9 cellular contexts compared by ENCODE assay signal in the genomic region with DNA sequence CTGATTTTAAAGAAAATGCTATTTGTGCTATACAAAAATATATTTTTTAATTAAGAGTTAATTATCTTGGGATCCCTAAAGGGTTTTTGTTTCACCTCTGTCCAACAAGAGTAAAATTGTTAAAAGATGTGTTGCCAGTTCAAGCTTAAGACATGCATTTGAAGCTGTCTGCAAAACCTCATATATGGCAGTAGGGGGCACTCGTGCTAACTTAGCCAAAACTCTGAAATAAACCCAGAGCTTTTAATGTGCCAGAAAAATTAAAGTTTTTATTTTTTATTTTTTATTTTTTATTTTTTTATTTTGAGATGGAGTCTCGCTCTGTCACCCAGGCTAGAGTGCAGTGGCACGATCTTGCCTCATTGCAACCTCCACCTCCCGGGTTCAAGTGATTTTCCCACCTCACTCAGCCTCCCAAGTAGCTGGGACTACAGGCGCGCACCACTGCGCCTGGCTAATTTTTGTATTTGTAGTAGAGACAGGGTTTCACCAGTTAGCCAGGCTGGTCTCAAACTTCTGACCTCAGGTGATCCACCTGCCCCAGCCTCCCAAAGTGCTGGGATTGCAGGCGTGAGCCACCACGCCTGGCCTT. TPM values are rescaled to one million over a fixed set of nuclear protein-coding genes. Genes with fewer than 3 reads are reported as not detected.
DNase-seq lines count a peak whose midpoint lies in the region; ATAC-seq, FAIRE-seq and TF ChIP-seq lines count a peak whose summit lies in the region.
"Not testable (repeated sequence)": the region's sequence is repeated elsewhere in the genome, so short reads cannot be mapped to it uniquely, and the experiment has no call there.
"Had no signal": no experiment of that assay in that cellular context is flagged by ENCODE, and none has a peak within 500 bp of the region (broad histone marks: within the 10 kb centered on the region; RNA-seq: fewer than 3 reads in every experiment).

No MANE protein-coding gene starts in this region.

- H3K27ac ChIP-seq in DOHH2 (ENCODE audit: low read depth, low read length), result not testable (repeated sequence)

- H3K9me3 ChIP-seq in DOHH2 (ENCODE audit: control insufficient read depth, insufficient read depth, low read length), result not testable (repeated sequence)

- H3K79me2 ChIP-seq in DOHH2 (ENCODE audit: control insufficient read depth, low read length), result not testable (repeated sequence)

- not testable (repeated sequence) for H3F3A ChIP-seq in DOHH2 (ENCODE audit: control insufficient read depth, insufficient read depth)

- ATAC-seq in GM21717 (IDR thresholded peaks at IDR 0.05; ENCODE audit: unreplicated experiment) (peak; percentile 72), memory B cell (ENCODE audit: low read depth) (peak; percentile 64)

- not testable (repeated sequence) for H3K4me3 ChIP-seq in DOHH2 (ENCODE audit: low read length); fibroblast of pulmonary artery (replicated peaks; ENCODE audit: low read depth, low read length)

- H3K4me1 Mint-ChIP-seq in memory B cell, result not testable (repeated sequence)

- not testable (repeated sequence) for H3K4me3 Mint-ChIP-seq in memory B cell

- H3K36me3 Mint-ChIP-seq in memory B cell, result peaks cover 29% of the 10 kb centered on the region

- not testable (repeated sequence) for FAIRE-seq in urothelium cell line (lab: Jason Lieb, UNC)

- H3K27me3 ChIP-seq in DOHH2 (ENCODE audit: control insufficient read depth, low read length), result not testable (repeated sequence)

- H3K36me3 ChIP-seq in DOHH2 (ENCODE audit: control insufficient read depth, low read length), result peaks cover 94% of the 10 kb centered on the region

- not testable (repeated sequence) for H4K20me1 ChIP-seq in DOHH2 (ENCODE audit: control insufficient read depth, insufficient read depth, low read depth, low read length)

- not testable (repeated sequence) for H3K27me3 Mint-ChIP-seq in memory B cell

- not testable (repeated sequence) for H3K4me2 ChIP-seq in DOHH2 (ENCODE audit: low read length)

- not testable (repeated sequence) for H3K9me3 Mint-ChIP-seq in memory B cell

- H3K27ac Mint-ChIP-seq in memory B cell, result not testable (repeated sequence)

- not testable (repeated sequence) for H3K4me1 ChIP-seq in DOHH2 (ENCODE audit: control insufficient read depth, low read length)

- peak; percentile 38 for DNase-seq in HT-29 (ENCODE audit: low spot score)
- DNase-seq in NOMO-1 treated with DMSO at 0.1 percent for 48 hours (lab: John Stamatoyannopoulos, UW; ENCODE audit: unreplicated experiment), result peak; percentile 44
- DNase-seq in amniotic epithelial cell (ENCODE audit: low read depth), result peak; percentile 49
- DNase-seq in fibroblast of pulmonary artery (ENCODE audit: low read depth), result peak; percentile 67
- DNase-seq in memory B cell (ENCODE audit: low spot score in 2 of 2), result peak in 1 of 2 donors; percentile 18
- peak; percentile 31 for DNase-seq in urothelium cell line (ENCODE audit: low spot score)

- TF ChIP-seq CTCF in DOHH2 (IDR thresholded peaks at IDR 0.05; ENCODE audit: low read depth, low read length, poor library complexity, severe bottlenecking) (peak; percentile 39), fibroblast of pulmonary artery (IDR thresholded peaks at IDR 0.05; ENCODE audit: low read length, missing control alignments) (peak; percentile 77)

- H3K9me2 ChIP-seq in DOHH2 (replicated peaks; ENCODE audit: control insufficient read depth, low read length), result not testable (repeated sequence)

RNA-seq across cellular contexts. Expression of gene GHITM, which starts 8.8 kb away (rescaled TPM):
- 195 and 196 TPM in 2 replicates for total RNA-seq in HT-29 (2014; rRNA removed; shearing (Covaris generic))

RNA-seq across cellular contexts. Expression of gene GPR15LG, which starts 25.5 kb away (rescaled TPM):
- total RNA-seq in HT-29 (2014; rRNA removed; shearing (Covaris generic)), result not detected in 2 replicates
- total RNA-seq: sciatic nerve had no signal

RNA-seq across cellular contexts. Expression of gene CDHR1, which starts 46.2 kb away (rescaled TPM):
- total RNA-seq in HT-29 (2014; rRNA removed; shearing (Covaris generic)), result not detected in 2 replicates
